Comparison of ENCODE assay signal across 8 cellular contexts in the genomic region with DNA sequence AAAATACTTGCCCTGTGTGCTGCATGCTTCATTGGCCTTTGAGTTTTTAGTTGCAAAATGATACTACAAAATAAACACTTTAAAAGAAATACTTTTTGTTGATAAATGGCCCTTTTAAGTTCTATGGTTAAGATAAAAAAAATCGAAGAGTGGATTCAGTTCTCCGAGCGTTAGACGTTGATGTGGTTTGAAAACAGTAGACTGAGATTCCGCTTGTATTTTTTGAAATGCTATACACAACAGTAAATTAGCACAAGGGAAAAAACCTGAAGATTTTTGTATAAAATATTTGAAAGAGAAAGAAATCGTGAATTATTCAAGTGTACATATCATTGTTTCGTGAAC. TPM values are rescaled to one million over a fixed set of nuclear protein-coding genes. Genes with fewer than 3 reads are reported as not detected.
DNase-seq lines count a peak whose midpoint lies in the region; ATAC-seq and TF ChIP-seq lines count a peak whose summit lies in the region.

No MANE protein-coding gene starts in this region.

- peaks cover 30% of the 10 kb centered on the region for H3K4me1 ChIP-seq in suprapubic skin

- no peaks in the 10 kb centered on the region for H3K27me3 ChIP-seq in suprapubic skin

- intact Hi-C loops in activated CD4-positive, alpha-beta T cell treated with anti-CD3 and anti-CD28 coated beads for 36 hours (cut with DNase I, micrococcal nuclease), result loop anchor here (2.0 to 10.0 kb wide), 7 partner anchors 161 to 1407 kb away; partner anchors contain the start of genes MRPL1 (in 2 of the 2) and PAQR3 (in 1 of the 2)

- POLR2A ChIA-PET in activated CD4-positive, alpha-beta T cell treated with anti-CD3 and anti-CD28 coated beads for 36 hours (lab: Charles Lee), result interaction anchor here (0.6 to 0.7 kb wide), 2 partner anchors 161 to 967 kb away, joined by 3 read pairs; no protein-coding TSS in a partner anchor

- no peaks in the 10 kb centered on the region for H3K36me3 Mint-ChIP-seq in activated CD4-positive, alpha-beta T cell treated with anti-CD3 and anti-CD28 coated beads for 36 hours (ENCODE audit: low read depth)
- H3K36me3 Mint-ChIP-seq in activated naive CD8-positive, alpha-beta T cell, result no peaks in the 10 kb centered on the region

- no peak for TF ChIP-seq CTCF in suprapubic skin (IDR thresholded peaks at IDR 0.05)

- no peaks in the 10 kb centered on the region for H3K27me3 Mint-ChIP-seq in activated CD4-positive, alpha-beta T cell treated with anti-CD3 and anti-CD28 coated beads for 36 hours
- no peaks in the 10 kb centered on the region for H3K27me3 Mint-ChIP-seq in activated naive CD8-positive, alpha-beta T cell

- H3K4me3 ChIP-seq in suprapubic skin, result peak overlapping the region; percentile 70

- no peaks in the 10 kb centered on the region for H3K9me3 ChIP-seq in suprapubic skin

- CTCF ChIA-PET in activated CD4-positive, alpha-beta T cell treated with anti-CD3 and anti-CD28 coated beads for 36 hours (lab: Charles Lee), result interaction anchor here (0.8 to 1.5 kb wide), 2 partner anchors 59 to 168 kb away, joined by 3 to 4 read pairs; no protein-coding TSS in a partner anchor

- no peak for TF ChIP-seq POLR2A in suprapubic skin (IDR thresholded peaks at IDR 0.05)

- peak overlapping the region; percentile 84 for H3K4me3 Mint-ChIP-seq in activated CD4-positive, alpha-beta T cell treated with anti-CD3 and anti-CD28 coated beads for 36 hours
- H3K4me3 Mint-ChIP-seq in activated naive CD8-positive, alpha-beta T cell, result no peak overlapping the region

- ATAC-seq in activated CD4-positive, alpha-beta T cell treated with anti-CD3 and anti-CD28 coated beads for 36 hours, result no peak
- no peak for ATAC-seq in GM19397 (IDR thresholded peaks at IDR 0.05; ENCODE audit: unreplicated experiment)

- WGBS in suprapubic skin, result 61% methylated on average over 7 of the region's 7 CpGs

- peak overlapping the region; percentile 93 for H3K27ac ChIP-seq in suprapubic skin

- no peaks in the 10 kb centered on the region for H3K36me3 ChIP-seq in suprapubic skin

- no peak for TF ChIP-seq EP300 in suprapubic skin (IDR thresholded peaks at IDR 0.05)

- H3K9me3 Mint-ChIP-seq in activated CD4-positive, alpha-beta T cell treated with anti-CD3 and anti-CD28 coated beads for 36 hours (ENCODE audit: low read depth), result no peaks in the 10 kb centered on the region
- no peaks in the 10 kb centered on the region for H3K9me3 Mint-ChIP-seq in activated naive CD8-positive, alpha-beta T cell (ENCODE audit: low read depth)

- no peak for DNase-seq in activated CD4-positive, alpha-beta T cell treated with anti-CD3 and anti-CD28 coated beads for 36 hours
- no peak for DNase-seq in activated CD4-positive, alpha-beta T cell treated with anti-CD3 and anti-CD28 coated beads for 48 hours
- DNase-seq in left kidney (ENCODE audit: low read depth, low spot score) (peak; percentile 9), suprapubic skin (ENCODE audit: low spot score in 2 of 2) (no peak), pons (ENCODE audit: low spot score) (no peak), mucosa of gallbladder (ENCODE audit: low spot score) (no peak)

- H3K4me1 Mint-ChIP-seq in activated CD4-positive, alpha-beta T cell treated with anti-CD3 and anti-CD28 coated beads for 36 hours, result peaks cover 17% of the 10 kb centered on the region
- peaks cover 14% of the 10 kb centered on the region for H3K4me1 Mint-ChIP-seq in activated naive CD8-positive, alpha-beta T cell (ENCODE audit: low read depth)

- peak overlapping the region; percentile 90 for H3K27ac Mint-ChIP-seq in activated CD4-positive, alpha-beta T cell treated with anti-CD3 and anti-CD28 coated beads for 36 hours
- peak overlapping the region; percentile 83 for H3K27ac Mint-ChIP-seq in activated naive CD8-positive, alpha-beta T cell

RNA-seq across cellular contexts. Expression of gene BMP2K, which starts 1.4 kb away (rescaled TPM):
- total RNA-seq in activated CD4-positive, alpha-beta T cell treated with anti-CD3 and anti-CD28 coated beads for 36 hours, result 10 to 100 TPM; 10.6 to 14.5 TPM
- total RNA-seq in suprapubic skin (10 to 100 TPM; 29.7 to 79.1 (median 34.2) TPM), mucosa of gallbladder (42.0 TPM)
